Comparison of ENCODE assay signal across 7 cellular contexts in the genomic region with DNA sequence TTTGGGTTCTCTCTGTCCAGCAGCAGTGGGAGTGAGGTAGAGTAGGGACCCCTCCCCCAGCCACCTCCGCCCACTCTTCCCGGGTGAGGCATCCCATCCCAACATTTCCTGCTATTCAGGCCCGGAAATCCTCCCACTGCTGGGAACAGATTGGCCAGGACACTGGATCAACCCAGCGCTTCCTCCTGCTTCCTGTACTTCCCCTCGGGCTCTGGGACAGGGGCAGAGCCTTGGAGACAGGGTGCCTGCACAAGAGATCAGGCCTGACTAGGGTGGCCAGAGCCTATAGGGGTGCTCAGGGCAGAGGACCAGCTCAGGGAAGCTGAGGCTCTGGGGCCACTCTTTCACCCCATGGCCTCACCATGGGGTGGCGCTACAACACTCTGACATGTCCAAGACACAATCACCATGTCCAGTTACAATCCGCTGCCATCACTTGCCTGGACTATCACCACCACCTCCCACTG. TPM values are rescaled to one million over a fixed set of nuclear protein-coding genes. Genes with fewer than 3 reads are reported as not detected.
DNase-seq lines count a peak whose midpoint lies in the region; ATAC-seq, FAIRE-seq and TF ChIP-seq lines count a peak whose summit lies in the region.

No MANE protein-coding gene starts in this region.

- H3K36me3 Mint-ChIP-seq in nephron progenitor cell (ENCODE audit: low read depth), result no peaks in the 10 kb centered on the region

- no peak for TF ChIP-seq EP300 in H1 (IDR thresholded peaks at IDR 0.05; ENCODE audit: borderline replicate concordance in 1 of 2, low read depth in 2 of 2, low read length in 2 of 2)

- WGBS in H1 (ENCODE audit: extremely low coverage in 1 of 2, insufficient coverage in 1 of 2, insufficient read length in 1 of 2, insufficient replicate concordance in 2 of 2, low coverage in 1 of 2, low lambda C conversion rate in 2 of 2, missing lambda C conversion rate in 1 of 2), 2 experiments, result 67% methylated on average over 7 of the region's 7 CpGs; no CpG with 5 or more reads in 1 of the 2 experiments

- CTCF ChIA-PET in H1 (lab: Charles Lee; ENCODE audit: partially characterized antibody), result interaction anchor here (0.5 to 14.6 kb wide), 27 partner anchors 9 to 259 kb away, joined by 3 to 227 read pairs (median 4); partner anchors contain the start of genes CDK9, ENG and SH2D3C

- no peaks in the 10 kb centered on the region for H3K9me3 ChIP-seq in H1 (ENCODE audit: insufficient read depth in 2 of 2, low read depth in 1 of 2, low read length in 1 of 2)

- H3K4me3 ChIP-seq in GM12875 (ENCODE audit: low read depth, low read length) (no peak overlapping the region), H1 (ENCODE audit: extremely low read depth in 1 of 4, insufficient read depth in 2 of 4, low read depth in 3 of 4, low read length in 4 of 4) (0 out of 8 replicates have a peak overlapping the region, but pooled peaks of 1 of the 4 experiments have one; percentile 0)

- H4K91ac ChIP-seq in H1 (replicated peaks; ENCODE audit: insufficient read length, low read length), result no peak overlapping the region

- H3K4ac ChIP-seq in H1 (replicated peaks; ENCODE audit: insufficient read length, low read depth, low read length), result no peak overlapping the region

- H3K79me1 ChIP-seq in H1 (ENCODE audit: low read depth, low read length), result no peaks in the 10 kb centered on the region

- H3K9me3 Mint-ChIP-seq in nephron progenitor cell, result no peaks in the 10 kb centered on the region

- H3K56ac ChIP-seq in H1 (replicated peaks; ENCODE audit: insufficient read length, low read depth, low read length), result no peak overlapping the region

- H3K23me2 ChIP-seq in H1 (ENCODE audit: low read depth, low read length), result no peaks in the 10 kb centered on the region

- no peak overlapping the region for H4K8ac ChIP-seq in H1 (ENCODE audit: extremely low read depth, insufficient read depth, low read length)

- H3K27ac ChIP-seq in H1 (ENCODE audit: low read depth, low read length), result no peak overlapping the region

- H3K23ac ChIP-seq in H1 (ENCODE audit: insufficient read length), result no peak overlapping the region

- H4K20me1 ChIP-seq in H1 (replicated peaks in 1 of 2; ENCODE audit: control insufficient read depth in 1 of 2, insufficient read depth in 2 of 2, low read length in 2 of 2), result no peaks in the 10 kb centered on the region

- no peak overlapping the region; the same call in 1 of the 2 replicates for H3K18ac ChIP-seq in H1 (ENCODE audit: extremely low read depth, low read length)

- peaks cover 20% of the 10 kb centered on the region for H3K27me3 Mint-ChIP-seq in nephron progenitor cell (ENCODE audit: low read depth, poor library complexity)

- peaks cover 0 to 20% (median 14%) of the 10 kb centered on the region in 4 experiments; a peak in 6 of 7 replicates for H3K4me1 ChIP-seq in H1 (replicated peaks in 1 of 4; ENCODE audit: control insufficient read depth in 3 of 4, insufficient read depth in 4 of 4, low read length in 3 of 4)

- no peak overlapping the region; a peak in 1 of 4 replicates for H3K4me2 ChIP-seq in H1 (ENCODE audit: insufficient read depth in 1 of 2, low read depth in 2 of 2, low read length in 2 of 2)

- H2BK5ac ChIP-seq in H1 (ENCODE audit: low read depth, low read length), result peak overlapping the region; percentile 55; the same call in 1 of the 2 replicates

- peaks cover 68% of the 10 kb centered on the region for H3K4me1 Mint-ChIP-seq in nephron progenitor cell

- H3K4me3 Mint-ChIP-seq in nephron progenitor cell, result no peak overlapping the region

- no peak overlapping the region for H3K9ac ChIP-seq in H1 (replicated peaks in 1 of 4; ENCODE audit: extremely low read depth in 1 of 4, low read depth in 3 of 4, low read length in 3 of 4)

- H2BK20ac ChIP-seq in H1 (ENCODE audit: low read length), result no peak overlapping the region

- no peak overlapping the region for H2BK120ac ChIP-seq in H1 (replicated peaks; ENCODE audit: low read depth, low read length)

- no peak for FAIRE-seq in H1 (lab: Jason Lieb, UNC)

- peak overlapping the region; percentile 48 for H3K27ac Mint-ChIP-seq in nephron progenitor cell

- H3K14ac ChIP-seq in H1 (ENCODE audit: insufficient read length), result no peak overlapping the region

- no peak overlapping the region for H2AK5ac ChIP-seq in H1 (ENCODE audit: low read depth, low read length)

- ATAC-seq in HG03196 (IDR thresholded peaks at IDR 0.05; ENCODE audit: unreplicated experiment), result no peak
- no peak for ATAC-seq in GM18505 (IDR thresholded peaks at IDR 0.05; ENCODE audit: unreplicated experiment)

- H4K5ac ChIP-seq in H1 (ENCODE audit: insufficient read length, low read depth, low read length), result no peak overlapping the region

- peak; percentile 23 for DNase-seq in RPMI7951 (ENCODE audit: low read depth)
- peak in 1 of 2 experiments; percentile 85 for DNase-seq in H1 (ENCODE audit: low read depth in 1 of 2, low spot score in 2 of 2)
- DNase-seq in nephron progenitor cell, result peak; percentile 31
- no peak for DNase-seq in dedifferentiated amniotic fluid mesenchymal stem cell (ENCODE audit: extremely low spot score)

- peak overlapping the region; percentile 61; the same call in 1 of the 2 replicates for H2BK15ac ChIP-seq in H1 (ENCODE audit: low read length)

- TF ChIP-seq CTCF in GM12875 (IDR thresholded peaks at IDR 0.05; ENCODE audit: borderline replicate concordance, insufficient read depth, low read depth, low read length) (peak; percentile 53), H1 (IDR thresholded peaks at IDR 0.05; ENCODE audit: control extremely low read depth in 1 of 3, insufficient read depth in 1 of 3, low read depth in 1 of 3, low read length in 3 of 3) (peak; percentile 76 to 89 (median 77)), nephron progenitor cell (IDR thresholded peaks at IDR 0.05) (no peak)

- H3K27me3 ChIP-seq in H1 (replicated peaks in 1 of 4; ENCODE audit: control insufficient read depth in 3 of 4, extremely low read depth in 1 of 4, insufficient read depth in 3 of 4, low read length in 3 of 4), result no peaks in the 10 kb centered on the region

- H3K79me2 ChIP-seq in H1 (ENCODE audit: control insufficient read depth in 1 of 2, insufficient read depth in 2 of 2, low read length in 2 of 2), result no peaks in the 10 kb centered on the region

- no peaks in the 10 kb centered on the region for H3K36me3 ChIP-seq in H1 (ENCODE audit: control insufficient read depth in 2 of 4, insufficient read depth in 4 of 4, low read length in 3 of 4)

- POLR2A ChIA-PET in H1 (lab: Charles Lee; ENCODE audit: partially characterized antibody), result interaction anchor here (1.0 to 1.9 kb wide), 5 partner anchors 8 to 29 kb away, joined by 3 to 7 read pairs (median 6); partner anchors contain the start of gene CDK9

- peak; percentile 77 to 78 for TF ChIP-seq RAD21 in H1 (IDR thresholded peaks at IDR 0.05 in 1 of 2, conservative IDR thresholded peaks at IDR 0.05 in 1 of 2; ENCODE audit: low read depth in 2 of 2, low read length in 2 of 2)

- H2BK12ac ChIP-seq in H1 (ENCODE audit: low read depth, low read length), result no peak overlapping the region

- no peak for TF ChIP-seq POLR2A in H1 (IDR thresholded peaks at IDR 0.05; ENCODE audit: control extremely low read depth in 1 of 2, low read depth in 2 of 2, low read length in 2 of 2)
- no peak for TF ChIP-seq POLR2A in GM18505 (IDR thresholded peaks at IDR 0.05; ENCODE audit: borderline replicate concordance, extremely low read depth, insufficient read depth, insufficient read length)

- H2AFZ ChIP-seq in H1 (ENCODE audit: low read length), result no peak overlapping the region

RNA-seq across cellular contexts. Expression of gene SH2D3C, which starts 14.5 kb away (rescaled TPM):
- total RNA-seq in RPMI7951 (2014; rRNA removed; shearing (Covaris generic)), result 0.12 and 0.29 TPM in 2 replicates
- total RNA-seq in H1 (2021; fragmentation: NEBNext Ultra II Directional; extraction: Animal tissue kit (Norgen Biotek cat#: 25700)), result 6.4 and 7.3 TPM in 2 replicates
- polyA plus RNA-seq in H1 (2011; rRNA removed), result 8.1 and 12.3 TPM in 2 replicates
- 4.1 TPM for polyA plus RNA-seq in H1 (2011; cell fraction: cytosol; rRNA removed)
- polyA plus RNA-seq in H1 (2011; cell fraction: nucleus; rRNA removed), result 7.2 TPM
- 3.5 to 7.1 TPM (median 5.6 TPM) in 4 replicates for polyA plus RNA-seq in H1 (2012, experiment 1 of 2)
- 5.4 TPM for polyA plus RNA-seq in H1 (2012, experiment 2 of 2)
- polyA plus RNA-seq in H1 (2013, experiment 1 of 2), result 2.8 TPM
- 2.7 TPM for polyA plus RNA-seq in H1 (2013, experiment 2 of 2)
- polyA minus RNA-seq in H1 (2011; rRNA and poly(A)+ RNA removed), result 4.2 and 4.4 TPM in 2 replicates
- polyA minus RNA-seq in H1 (2011; cell fraction: cytosol; rRNA and poly(A)+ RNA removed), result 3.4 TPM
- 9.1 TPM for polyA minus RNA-seq in H1 (2011; cell fraction: nucleus; rRNA and poly(A)+ RNA removed)

RNA-seq across cellular contexts. Expression of gene CDK9, which starts 21.9 kb away (rescaled TPM):
- 15.6 and 20.7 TPM in 2 replicates for total RNA-seq in RPMI7951 (2014; rRNA removed; shearing (Covaris generic))
- total RNA-seq in H1 (2021; fragmentation: NEBNext Ultra II Directional; extraction: Animal tissue kit (Norgen Biotek cat#: 25700)), result 86.3 and 87.5 TPM in 2 replicates
- 69.1 and 94.0 TPM in 2 replicates for polyA plus RNA-seq in H1 (2011; rRNA removed)
- polyA plus RNA-seq in H1 (2011; cell fraction: cytosol; rRNA removed), result 79.0 TPM
- polyA plus RNA-seq in H1 (2011; cell fraction: nucleus; rRNA removed), result 126 TPM
- polyA plus RNA-seq in H1 (2012, experiment 1 of 2), result 55.7 to 89.9 TPM (median 79.6 TPM) in 4 replicates
- polyA plus RNA-seq in H1 (2012, experiment 2 of 2), result 70.2 TPM
- 42.8 TPM for polyA plus RNA-seq in H1 (2013, experiment 1 of 2)
- 41.6 TPM for polyA plus RNA-seq in H1 (2013, experiment 2 of 2)
- 75.4 and 85.6 TPM in 2 replicates for polyA minus RNA-seq in H1 (2011; rRNA and poly(A)+ RNA removed)
- polyA minus RNA-seq in H1 (2011; cell fraction: cytosol; rRNA and poly(A)+ RNA removed), result 42.9 TPM
- polyA minus RNA-seq in H1 (2011; cell fraction: nucleus; rRNA and poly(A)+ RNA removed), result 73.9 TPM

RNA-seq across cellular contexts. Expression of gene TOR2A, which starts 28.9 kb away (rescaled TPM):
- 4.8 and 6.6 TPM in 2 replicates for total RNA-seq in RPMI7951 (2014; rRNA removed; shearing (Covaris generic))
- 18.4 and 18.7 TPM in 2 replicates for total RNA-seq in H1 (2021; fragmentation: NEBNext Ultra II Directional; extraction: Animal tissue kit (Norgen Biotek cat#: 25700))
- polyA plus RNA-seq in H1 (2011; rRNA removed), result 24.9 and 34.2 TPM in 2 replicates
- 18.8 TPM for polyA plus RNA-seq in H1 (2011; cell fraction: cytosol; rRNA removed)
- polyA plus RNA-seq in H1 (2011; cell fraction: nucleus; rRNA removed), result 24.8 TPM
- 10.1 to 23.2 TPM (median 21.4 TPM) in 4 replicates for polyA plus RNA-seq in H1 (2012, experiment 1 of 2)
- polyA plus RNA-seq in H1 (2012, experiment 2 of 2), result 18.1 TPM
- 18.7 TPM for polyA plus RNA-seq in H1 (2013, experiment 1 of 2)
- polyA plus RNA-seq in H1 (2013, experiment 2 of 2), result 21.8 TPM
- 4.3 and 4.4 TPM in 2 replicates for polyA minus RNA-seq in H1 (2011; rRNA and poly(A)+ RNA removed)
- polyA minus RNA-seq in H1 (2011; cell fraction: cytosol; rRNA and poly(A)+ RNA removed), result 11.2 TPM
- polyA minus RNA-seq in H1 (2011; cell fraction: nucleus; rRNA and poly(A)+ RNA removed), result 9.3 TPM

RNA-seq across cellular contexts. Expression of gene FPGS, which starts 38.7 kb away (rescaled TPM):
- total RNA-seq in RPMI7951 (2014; rRNA removed; shearing (Covaris generic)), result 29.7 and 38.4 TPM in 2 replicates
- total RNA-seq in H1 (2021; fragmentation: NEBNext Ultra II Directional; extraction: Animal tissue kit (Norgen Biotek cat#: 25700)), result 62.4 and 63.7 TPM in 2 replicates
- 83.0 and 125 TPM in 2 replicates for polyA plus RNA-seq in H1 (2011; rRNA removed)
- polyA plus RNA-seq in H1 (2011; cell fraction: cytosol; rRNA removed), result 71.0 TPM
- 156 TPM for polyA plus RNA-seq in H1 (2011; cell fraction: nucleus; rRNA removed)
- polyA plus RNA-seq in H1 (2012, experiment 1 of 2), result 56.8 to 70.0 TPM (median 66.4 TPM) in 4 replicates
- polyA plus RNA-seq in H1 (2012, experiment 2 of 2), result 58.0 TPM
- 38.7 TPM for polyA plus RNA-seq in H1 (2013, experiment 1 of 2)
- polyA plus RNA-seq in H1 (2013, experiment 2 of 2), result 35.7 TPM
- 55.2 and 85.0 TPM in 2 replicates for polyA minus RNA-seq in H1 (2011; rRNA and poly(A)+ RNA removed)
- 72.3 TPM for polyA minus RNA-seq in H1 (2011; cell fraction: cytosol; rRNA and poly(A)+ RNA removed)
- polyA minus RNA-seq in H1 (2011; cell fraction: nucleus; rRNA and poly(A)+ RNA removed), result 52.7 TPM

RNA-seq across cellular contexts. Expression of gene TTC16, which starts 48.1 kb away (rescaled TPM):
- total RNA-seq in RPMI7951 (2014; rRNA removed; shearing (Covaris generic)), result not detected in 2 replicates
- not detected in 2 replicates for total RNA-seq in H1 (2021; fragmentation: NEBNext Ultra II Directional; extraction: Animal tissue kit (Norgen Biotek cat#: 25700))
- polyA plus RNA-seq in H1 (2011; rRNA removed), result 0.03 TPM in 2 replicates
- polyA plus RNA-seq in H1 (2011; cell fraction: cytosol; rRNA removed), result 0.03 TPM
- polyA plus RNA-seq in H1 (2011; cell fraction: nucleus; rRNA removed), result 0.11 TPM
- 0.08 TPM in 2 of 4 replicates, not detected in the others for polyA plus RNA-seq in H1 (2012, experiment 1 of 2)
- not detected for polyA plus RNA-seq in H1 (2012, experiment 2 of 2)
- 0.02 TPM for polyA plus RNA-seq in H1 (2013, experiment 1 of 2)
- 0.02 TPM for polyA plus RNA-seq in H1 (2013, experiment 2 of 2)
- polyA minus RNA-seq in H1 (2011; rRNA and poly(A)+ RNA removed), result 0.06 TPM in 1 of 2 replicates, not detected in the other
- polyA minus RNA-seq in H1 (2011; cell fraction: cytosol; rRNA and poly(A)+ RNA removed), result not detected
- not detected for polyA minus RNA-seq in H1 (2011; cell fraction: nucleus; rRNA and poly(A)+ RNA removed)
